Comparison of ENCODE assay signal across 27 cellular contexts in genomic region chr9:127868278-127868903, GRCh38. TPM values are rescaled to one million over a fixed set of nuclear protein-coding genes. Genes with fewer than 3 reads are reported as not detected.
DNase-seq lines count a peak whose midpoint lies in the region; ATAC-seq and TF ChIP-seq lines count a peak whose summit lies in the region.
"Had no signal": no experiment of that assay in that cellular context is flagged by ENCODE, and none has a peak within 500 bp of the region (broad histone marks: within the 10 kb centered on the region; RNA-seq: fewer than 3 reads in every experiment).

No MANE protein-coding gene starts in this region.

- H2AFZ ChIP-seq in neuronal stem cell (ENCODE audit: low read length), result no peak overlapping the region

- H3K23ac ChIP-seq in neuronal stem cell (ENCODE audit: low read depth, low read length, poor library complexity), result no peak overlapping the region

- no peak overlapping the region for H3K4ac ChIP-seq in neuronal stem cell (ENCODE audit: low read length)

- H3K4me3 ChIP-seq in left ventricle myocardium inferior (peak overlapping the region; percentile 40), neuronal stem cell (ENCODE audit: low read length in 2 of 2) (no peak overlapping the region), mucosa of descending colon (no peak overlapping the region)
- H3K4me3 ChIP-seq: A549, adrenal gland, skin epidermis had no signal

- H2BK15ac ChIP-seq in neuronal stem cell (ENCODE audit: low read length), result no peak overlapping the region

- peaks cover 12% of the 10 kb centered on the region for H3K4me1 Mint-ChIP-seq in central memory CD8-positive, alpha-beta T cell

- H3K18ac ChIP-seq in neuronal stem cell (ENCODE audit: low read length), result no peak overlapping the region

- DNase-seq in left ventricle myocardium inferior (no peak), cardiac septum (ENCODE audit: low spot score) (no peak), neuronal stem cell (ENCODE audit: low spot score) (no peak), NCI-H1694 treated with DMSO at 0.1 percent for 48 hours (lab: John Stamatoyannopoulos, UW) (no peak), mucosa of descending colon (no peak)
- no peak for DNase-seq in central memory CD8-positive, alpha-beta T cell (ENCODE audit: low spot score in 2 of 2)
- DNase-seq: activated CD4-positive, alpha-beta T cell treated with anti-CD3 and anti-CD28 coated beads, Interleukin-2, amount 10 ng/mL, durations not matched to agents 7 days and 5 days; activated CD8-positive, alpha-beta memory T cell treated with anti-CD3 and anti-CD28 coated beads, Interleukin-2, amount 50 U/mL, for 48 hours; activated gamma-delta T cell; DMS 273 treated with DMSO at 0.1 percent for 48 hours; foreskin fibroblast; mesenchymal stem cell; NCI-H1930; NCI-H226; NCI-H82; OCI-M1; SIG-M5; T-helper 1 cell had no signal

- no peaks in the 10 kb centered on the region for H3K79me1 ChIP-seq in neuronal stem cell (ENCODE audit: low read depth, low read length)

- TF ChIP-seq CTCF in left ventricle myocardium inferior (IDR thresholded peaks at IDR 0.05; ENCODE audit: borderline replicate concordance) (no peak), mucosa of descending colon (IDR thresholded peaks at IDR 0.05) (no peak)

- no peaks in the 10 kb centered on the region for H3K9me3 Mint-ChIP-seq in central memory CD8-positive, alpha-beta T cell
- H3K9me3 Mint-ChIP-seq: activated CD4-positive, alpha-beta T cell treated with anti-CD3 and anti-CD28 coated beads, Interleukin-2, amount 10 ng/mL, durations not matched to agents 7 days and 5 days had no signal

- intact Hi-C loops in left ventricle myocardium inferior (cut with micrococcal nuclease), result no loop called here
- intact Hi-C loops in cardiac septum (cut with DNase I), result no loop called here
- intact Hi-C loops in mucosa of descending colon (cut with DNase I, micrococcal nuclease), result no loop called here

- no peak overlapping the region for H3K4me2 ChIP-seq in neuronal stem cell (ENCODE audit: insufficient read depth, low read length, poor library complexity, severe bottlenecking)
- H3K4me2 ChIP-seq: A549, KMS-11 had no signal

- peak overlapping the region; percentile 19 for H2BK5ac ChIP-seq in neuronal stem cell (ENCODE audit: low read length)

- no peak overlapping the region for H2AK5ac ChIP-seq in neuronal stem cell (ENCODE audit: low read depth, low read length)

- H3K36me3 ChIP-seq in left ventricle myocardium inferior (peaks cover 56% of the 10 kb centered on the region), neuronal stem cell (replicated peaks in 1 of 2; ENCODE audit: control insufficient read depth in 2 of 2, insufficient read depth in 2 of 2, low read length in 2 of 2) (peaks cover 0 to 3% of the 10 kb centered on the region in 2 donors), mucosa of descending colon (ENCODE audit: low read depth) (no peaks in the 10 kb centered on the region)

- H3K9me3 ChIP-seq in left ventricle myocardium inferior (replicated peaks) (no peaks in the 10 kb centered on the region), neuronal stem cell (replicated peaks in 1 of 2; ENCODE audit: control insufficient read depth in 2 of 2, insufficient read depth in 1 of 2, low read depth in 1 of 2, low read length in 2 of 2) (peaks cover 0 to 2% of the 10 kb centered on the region in 2 donors), mucosa of descending colon (no peaks in the 10 kb centered on the region)
- H3K9me3 ChIP-seq: A549, adrenal gland had no signal

- H3K36me3 Mint-ChIP-seq in central memory CD8-positive, alpha-beta T cell (ENCODE audit: insufficient read depth), result peaks cover 4% of the 10 kb centered on the region

- no peak overlapping the region for H4K91ac ChIP-seq in neuronal stem cell (ENCODE audit: low read depth, low read length, poor library complexity)

- H3K27me3 Mint-ChIP-seq in central memory CD8-positive, alpha-beta T cell, result no peaks in the 10 kb centered on the region
- H3K27me3 Mint-ChIP-seq: activated CD4-positive, alpha-beta T cell treated with anti-CD3 and anti-CD28 coated beads, Interleukin-2, amount 10 ng/mL, durations not matched to agents 7 days and 5 days; naive thymus-derived CD4-positive, alpha-beta T cell; progenitor cell of endocrine pancreas had no signal

- no peak overlapping the region for H3K9ac ChIP-seq in neuronal stem cell (ENCODE audit: low read depth, low read length, poor library complexity)
- H3K9ac ChIP-seq: KMS-11 had no signal

- H2BK12ac ChIP-seq in neuronal stem cell (ENCODE audit: low read length), result no peak overlapping the region

- H3K4me3 Mint-ChIP-seq in central memory CD8-positive, alpha-beta T cell, result no peak overlapping the region
- H3K4me3 Mint-ChIP-seq: activated CD4-positive, alpha-beta T cell treated with anti-CD3 and anti-CD28 coated beads, Interleukin-2, amount 10 ng/mL, durations not matched to agents 7 days and 5 days; naive thymus-derived CD4-positive, alpha-beta T cell had no signal

- H3K27ac ChIP-seq in left ventricle myocardium inferior (replicated peaks), result peak overlapping the region; percentile 97
- H3K27ac ChIP-seq in neuronal stem cell (replicated peaks; ENCODE audit: low read length), result no peak overlapping the region
- H3K27ac ChIP-seq: A549, C4-2B, KMS-11 had no signal

- no peak overlapping the region for H4K8ac ChIP-seq in neuronal stem cell (ENCODE audit: low read depth, low read length)

- H3K27ac Mint-ChIP-seq in central memory CD8-positive, alpha-beta T cell (ENCODE audit: low read depth), result peak overlapping the region; percentile 45
- H3K27ac Mint-ChIP-seq: activated CD4-positive, alpha-beta T cell treated with anti-CD3 and anti-CD28 coated beads, Interleukin-2, amount 10 ng/mL, durations not matched to agents 7 days and 5 days; progenitor cell of endocrine pancreas had no signal

- no peak overlapping the region for H2BK120ac ChIP-seq in neuronal stem cell (ENCODE audit: low read depth, low read length)

- H3K4me1 ChIP-seq in left ventricle myocardium inferior, result peaks cover 85% of the 10 kb centered on the region
- peaks cover 6 to 20% of the 10 kb centered on the region in 2 donors for H3K4me1 ChIP-seq in neuronal stem cell (ENCODE audit: control insufficient read depth in 2 of 2, insufficient read depth in 1 of 2, low read depth in 1 of 2, low read length in 2 of 2)
- H3K4me1 ChIP-seq in mucosa of descending colon (ENCODE audit: low read depth), result peaks cover 4% of the 10 kb centered on the region
- H3K4me1 ChIP-seq: A549, adrenal gland had no signal

- no CpG with 5 or more reads among the region's 18 CpGs for WGBS in neuronal stem cell (ENCODE audit: extremely low coverage in 2 of 2, insufficient read length in 2 of 2, insufficient replicate concordance in 1 of 2), 2 donors

- H3K27me3 ChIP-seq in left ventricle myocardium inferior (ENCODE audit: low read depth) (no peaks in the 10 kb centered on the region), neuronal stem cell (ENCODE audit: control insufficient read depth in 3 of 3, insufficient read depth in 3 of 3, low read depth in 1 of 3, low read length in 3 of 3) (peaks cover 0 to 3% (median 0%) of the 10 kb centered on the region in 3 experiments)
- H3K27me3 ChIP-seq: adrenal gland had no signal

- H3K14ac ChIP-seq in neuronal stem cell (ENCODE audit: low read length), result no peak overlapping the region

- no peak for ATAC-seq in central memory CD8-positive, alpha-beta T cell (replicated peaks; ENCODE audit: extremely low read depth, poor library complexity, severe bottlenecking)
- ATAC-seq in GM18907 (IDR thresholded peaks at IDR 0.05; ENCODE audit: unreplicated experiment), result no peak
- no peak for ATAC-seq in mucosa of descending colon
- ATAC-seq in GM19324 (IDR thresholded peaks at IDR 0.05; ENCODE audit: low FRiP score, unreplicated experiment), result no peak
- ATAC-seq: naive thymus-derived CD4-positive, alpha-beta T cell had no signal

RNA-seq across cellular contexts. Expression of gene AK1, which starts 9.1 kb away (rescaled TPM):
- total RNA-seq in left ventricle myocardium inferior (844 TPM), cardiac septum (484 TPM), mucosa of descending colon (100 to 1,000 TPM in 2 of 3 donors, 10 to 100 TPM in 1; 66.7 to 157 (median 106) TPM)
- polyA plus RNA-seq in neuronal stem cell (2013, experiment 1 of 2), result 36.1 TPM
- 36.6 TPM for polyA plus RNA-seq in neuronal stem cell (2013, experiment 2 of 2)

RNA-seq across cellular contexts. Expression of gene ENG, which starts 13.9 kb away (rescaled TPM):
- total RNA-seq in left ventricle myocardium inferior, result 139 TPM
- total RNA-seq in cardiac septum, result 244 TPM
- 0.11 TPM for polyA plus RNA-seq in neuronal stem cell (2013, experiment 1 of 2)
- polyA plus RNA-seq in neuronal stem cell (2013, experiment 2 of 2), result 0.10 TPM
- 10 to 100 TPM; 18.3 to 35.5 (median 34.8) TPM for total RNA-seq in mucosa of descending colon

RNA-seq across cellular contexts. Expression of gene ST6GALNAC6, which starts 31.0 kb away (rescaled TPM):
- total RNA-seq in left ventricle myocardium inferior, result 48.4 TPM
- total RNA-seq in cardiac septum, result 49.4 TPM
- polyA plus RNA-seq in neuronal stem cell (2013, experiment 1 of 2), result 31.0 TPM
- 30.5 TPM for polyA plus RNA-seq in neuronal stem cell (2013, experiment 2 of 2)
- total RNA-seq in mucosa of descending colon, result 100 to 1,000 TPM; 121 to 266 (median 175) TPM

RNA-seq across cellular contexts. Expression of gene ST6GALNAC4, which starts 48.5 kb away (rescaled TPM):
- total RNA-seq in left ventricle myocardium inferior (31.3 TPM), cardiac septum (48.1 TPM), mucosa of descending colon (10 to 100 TPM; 31.0 to 39.2 (median 37.2) TPM)
- polyA plus RNA-seq in neuronal stem cell (2013, experiment 1 of 2), result 11.3 TPM
- 12.7 TPM for polyA plus RNA-seq in neuronal stem cell (2013, experiment 2 of 2)
